In genomic region chr10:567869-568268, GRCh38 we compare ENCODE assay signal across 26 cellular contexts.
"Had no signal": no experiment of that assay in that cellular context is flagged by ENCODE, and none has a peak within 500 bp of the region (broad histone marks: within the 10 kb centered on the region; RNA-seq: fewer than 3 reads in every experiment).

No MANE protein-coding gene starts in this region.

- H3K9me3 Mint-ChIP-seq: natural killer cell had no signal

- DNase-seq: hippocampal formation; kidney glomerular epithelial cell; left colon; left lung; lower lobe of right lung; mammary epithelial cell; mesenchymal stem cell; naive B cell; natural killer cell; nucleus accumbens; pancreas; psoas muscle; stimulated activated CD4-positive, alpha-beta T cell treated with anti-CD3 and anti-CD28 coated beads, Interleukin-12 subunit alpha, Interleukin-12 subunit beta, amount 100 ng/mL, for 4 hours; stimulated activated CD4-positive, alpha-beta T cell treated with anti-CD3 and anti-CD28 coated beads, Interleukin-15, amount 100 ng/mL, for 24 hours; stimulated activated CD4-positive, alpha-beta T cell treated with anti-CD3 and anti-CD28 coated beads, Interleukin-2, amount 100 ng/mL, for 24 hours; stimulated activated CD4-positive, alpha-beta T cell treated with anti-CD3 and anti-CD28 coated beads, Interleukin-4, amount 100 ng/mL, for 1 hour; stimulated activated naive B cell treated with anti-CD40 and anti-IgM and Interleukin-4, amounts not matched to agents 10 μg/mL and 1 μg/mL and 100 μg/mL, for 72 hours; stimulated activated naive CD8-positive, alpha-beta T cell treated with anti-CD3 and anti-CD28 coated beads, Interleukin-15, Interleukin-2, amounts not matched to agents 100 U/mL and 50 U/mL, for 24 hours; stomach; testis; thyroid gland; transverse colon; upper lobe of left lung had no signal

- H3K4me1 ChIP-seq: left lung, pancreas, testis, thyroid gland had no signal

- H3K4me1 Mint-ChIP-seq: naive B cell; natural killer cell; stimulated activated naive B cell treated with anti-CD40 and anti-IgM and Interleukin-4, amounts not matched to agents 10 μg/mL and 1 μg/mL and 100 μg/mL, for 72 hours had no signal

- H3K36me3 ChIP-seq: left lung, lower lobe of right lung, pancreas, stomach, thyroid gland, transverse colon, upper lobe of left lung, vagina had no signal

- H3K4me3 ChIP-seq: left lung, lower lobe of right lung, pancreas, psoas muscle, skin epidermis, stomach, testis, thyroid gland, transverse colon, upper lobe of left lung, vagina had no signal

- H3K4me3 Mint-ChIP-seq: naive B cell; natural killer cell; stimulated activated naive B cell treated with anti-CD40 and anti-IgM and Interleukin-4, amounts not matched to agents 10 μg/mL and 1 μg/mL and 100 μg/mL, for 72 hours had no signal

- H3K36me3 Mint-ChIP-seq: natural killer cell had no signal

- H3K27ac Mint-ChIP-seq: naive B cell; natural killer cell; stimulated activated naive B cell treated with anti-CD40 and anti-IgM and Interleukin-4, amounts not matched to agents 10 μg/mL and 1 μg/mL and 100 μg/mL, for 72 hours had no signal

- H3K27ac ChIP-seq: left lung, lower lobe of right lung, pancreas, psoas muscle, skin epidermis, stomach, testis, thyroid gland, transverse colon, upper lobe of left lung, vagina had no signal

- ATAC-seq: left colon; left lung; lower lobe of right lung; natural killer cell; pancreas; psoas muscle; sciatic nerve; stimulated activated naive B cell treated with anti-CD40 and anti-IgM and Interleukin-4, amounts not matched to agents 10 μg/mL and 1 μg/mL and 100 μg/mL, for 72 hours; stimulated activated naive CD8-positive, alpha-beta T cell treated with anti-CD3 and anti-CD28 coated beads, Interleukin-15, Interleukin-2, amounts not matched to agents 100 U/mL and 50 U/mL, for 24 hours had no signal

- H3K27me3 ChIP-seq: left lung, pancreas, stomach, testis, thyroid gland, transverse colon, upper lobe of left lung, vagina had no signal
